19 cellular contexts compared by ENCODE assay signal in genomic region chr10:89074120-89074519, GRCh38.
DNase-seq lines count a peak whose midpoint lies in the region; ATAC-seq and TF ChIP-seq lines count a peak whose summit lies in the region.
"Had no signal": no experiment of that assay in that cellular context is flagged by ENCODE, and none has a peak within 500 bp of the region (broad histone marks: within the 10 kb centered on the region; RNA-seq: fewer than 3 reads in every experiment).

No MANE protein-coding gene starts in this region.

- TF ChIP-seq CTCF in body of pancreas (IDR thresholded peaks at IDR 0.05): no peak
- no peak for TF ChIP-seq CTCF in right atrium auricular region (IDR thresholded peaks at IDR 0.05)
- TF ChIP-seq CTCF in stomach (IDR thresholded peaks at IDR 0.05): no peak

- TF ChIP-seq POLR2A in body of pancreas (IDR thresholded peaks at IDR 0.05) (no peak), stomach (IDR thresholded peaks at IDR 0.05) (no peak)

- no peak for ATAC-seq in body of pancreas
- ATAC-seq: K562 had no signal

- WGBS in body of pancreas, 2 donors: 43 to 50% methylated on average over 3 of the region's 3 CpGs
- 17 to 35% (median 26%) methylated on average over 3 of the region's 3 CpGs for WGBS in stomach, 5 donors

- H3K27ac ChIP-seq in body of pancreas (peak overlapping the region in 1 of 4 donors; percentile 25), right atrium auricular region (peak overlapping the region in 1 of 2 donors; percentile 50), stomach (peak overlapping the region in 4 of 5 donors; percentile 18 to 72 (median 43))
- H3K27ac ChIP-seq: cardiac muscle cell had no signal

- H3K4me3 ChIP-seq in body of pancreas (no peak overlapping the region), right atrium auricular region (no peak overlapping the region), stomach (no peak overlapping the region)
- H3K4me3 ChIP-seq: cardiac muscle cell, K562 had no signal

- intact Hi-C loops in body of pancreas (cut with DNase I) (no loop called here), stomach (cut with DNase I; ENCODE audit: low total_unique reads) (no loop called here)

- TF ChIP-seq EP300 in stomach (IDR thresholded peaks at IDR 0.05): no peak

- H3K36me3 ChIP-seq in body of pancreas (replicated peaks in 1 of 2; ENCODE audit: insufficient read depth in 1 of 2, low read depth in 2 of 2) (no peaks in the 10 kb centered on the region), right atrium auricular region (no peaks in the 10 kb centered on the region), stomach (no peaks in the 10 kb centered on the region)
- H3K36me3 ChIP-seq: BE2C, cardiac muscle cell had no signal

- H3K27me3 ChIP-seq in body of pancreas (no peaks in the 10 kb centered on the region), right atrium auricular region (no peaks in the 10 kb centered on the region), stomach (no peaks in the 10 kb centered on the region)
- H3K27me3 ChIP-seq: BE2C, cardiac muscle cell had no signal

- DNase-seq in H4 (ENCODE audit: low spot score) (peak; percentile 27), body of pancreas (peak in 3 of 4 donors; percentile 19 to 34 (median 25)), right atrium auricular region (ENCODE audit: low spot score) (peak; percentile 81), stomach (peak; percentile 63), C1 segment of cervical spinal cord (lab: John Stamatoyannopoulos, UW) (no peak), iPS-NIHi11 (ENCODE audit: low spot score) (no peak), AG20443 (ENCODE audit: low spot score) (no peak), kidney tubule cell (ENCODE audit: low spot score) (no peak)
- DNase-seq: activated CD4-positive, alpha-beta T cell treated with anti-CD3 and anti-CD28 coated beads, Interleukin-2, amount 50 U/mL, for 4 hours; BE2C; hypothalamus; mesendoderm; NCI-H1694 treated with DMSO at 0.1 percent for 48 hours; NCI-H82; nucleus accumbens; SHP77; T1000 had no signal

- no peaks in the 10 kb centered on the region for H3K9me3 ChIP-seq in body of pancreas
- no peaks in the 10 kb centered on the region for H3K9me3 ChIP-seq in right atrium auricular region
- no peaks in the 10 kb centered on the region for H3K9me3 ChIP-seq in stomach
- H3K9me3 ChIP-seq: BE2C had no signal

- H3K4me1 ChIP-seq in body of pancreas (no peaks in the 10 kb centered on the region), right atrium auricular region (no peaks in the 10 kb centered on the region), stomach (peaks cover 0 to 16% (median 2%) of the 10 kb centered on the region in 4 donors)

Comparison
In these comparisons a context has a peak if more than half of its experiments do, and no peak if none do; other contexts are left out.
1. DNase-seq: peak in H4 (single experiment), body of pancreas (3 of 4), right atrium auricular region (single experiment) and stomach (single experiment); none in C1 segment of cervical spinal cord (0 of 14), iPS-NIHi11 (single experiment), AG20443 (single experiment) and kidney tubule cell (single experiment).